ENCODE assay signal across 27 cellular contexts in the genomic region with DNA sequence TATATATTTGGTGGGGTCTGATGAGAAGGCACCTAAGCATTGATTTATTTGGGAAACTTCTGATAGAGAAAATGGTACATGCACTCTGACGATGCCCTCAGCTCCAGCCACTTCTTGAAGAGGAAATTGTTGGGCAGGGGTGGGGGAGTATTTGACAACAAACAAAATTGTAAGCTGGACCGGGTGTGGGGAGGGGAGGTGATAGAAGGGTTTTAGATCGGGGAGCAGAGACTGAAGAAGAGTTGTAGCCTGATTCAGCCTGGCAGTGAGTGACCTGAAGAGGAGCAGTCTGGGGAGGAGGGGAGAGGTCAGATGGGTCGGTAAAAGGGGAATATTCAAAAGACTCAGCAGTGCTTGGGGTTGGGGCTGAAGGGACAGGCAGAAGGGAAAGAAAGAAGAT.
"Had no signal": no experiment of that assay in that cellular context is flagged by ENCODE, and none has a peak within 500 bp of the region (broad histone marks: within the 10 kb centered on the region; RNA-seq: fewer than 3 reads in every experiment).

No MANE protein-coding gene starts in this region.

- H3K27me3 ChIP-seq: ascending aorta, cardiac muscle cell, MG63 had no signal

- H3K27ac ChIP-seq: ascending aorta, cardiac muscle cell, WERI-Rb-1 had no signal

- H3K4me1 ChIP-seq: ascending aorta had no signal

- H3K36me3 ChIP-seq: ascending aorta, cardiac muscle cell, MG63, WERI-Rb-1 had no signal

- H3K4me3 ChIP-seq: ascending aorta, cardiac muscle cell, MG63 had no signal

- DNase-seq: activated CD4-positive, alpha-beta memory T cell treated with anti-CD3 and anti-CD28 coated beads, Interleukin-2, amount 10 ng/mL, durations not matched to agents 7 days and 5 days; activated CD4-positive, alpha-beta T cell treated with anti-CD3 and anti-CD28 coated beads for 1 hour; activated CD4-positive, alpha-beta T cell treated with anti-CD3 and anti-CD28 coated beads for 48 hours; activated CD4-positive, CD25-positive, alpha-beta regulatory T cell; activated gamma-delta T cell; activated naive CD4-positive, alpha-beta T cell treated with Interleukin-2 at 50 U/mL for 16 hours; activated naive CD8-positive, alpha-beta T cell treated with anti-CD3 and anti-CD28 coated beads, Interleukin-2, amount 10 ng/mL, durations not matched to agents 7 days and 5 days; activated T-cell treated with anti-CD3 and anti-CD28 coated beads, Interleukin-2, amount 50 U/mL, for 24 hours; amygdala; Kasumi-1; KBM-7; NCI-H1048; NCI-H1105 treated with DMSO at 0.1 percent for 48 hours; NCI-H1436; NCI-H1694; NCI-H1930; NCI-H2081 treated with DMSO at 0.1 percent for 48 hours; NCI-H345; NCI-H524 treated with DMSO at 0.1 percent for 48 hours; NK-92 treated with Interleukin-12 subunit alpha and Interleukin-12 subunit beta, amount 100 ng/mL, for 24 hours; SHP77 treated with DMSO at 0.1 percent for 48 hours; WERI-Rb-1 had no signal

- ATAC-seq: PC-3, SK-N-SH treated with all-trans-retinoic acid at 6 μM for 48 hours had no signal

- H3K9me3 ChIP-seq: ascending aorta, MG63 had no signal
